Comparison of ENCODE assay signal across 1 cellular context in the genomic region with DNA sequence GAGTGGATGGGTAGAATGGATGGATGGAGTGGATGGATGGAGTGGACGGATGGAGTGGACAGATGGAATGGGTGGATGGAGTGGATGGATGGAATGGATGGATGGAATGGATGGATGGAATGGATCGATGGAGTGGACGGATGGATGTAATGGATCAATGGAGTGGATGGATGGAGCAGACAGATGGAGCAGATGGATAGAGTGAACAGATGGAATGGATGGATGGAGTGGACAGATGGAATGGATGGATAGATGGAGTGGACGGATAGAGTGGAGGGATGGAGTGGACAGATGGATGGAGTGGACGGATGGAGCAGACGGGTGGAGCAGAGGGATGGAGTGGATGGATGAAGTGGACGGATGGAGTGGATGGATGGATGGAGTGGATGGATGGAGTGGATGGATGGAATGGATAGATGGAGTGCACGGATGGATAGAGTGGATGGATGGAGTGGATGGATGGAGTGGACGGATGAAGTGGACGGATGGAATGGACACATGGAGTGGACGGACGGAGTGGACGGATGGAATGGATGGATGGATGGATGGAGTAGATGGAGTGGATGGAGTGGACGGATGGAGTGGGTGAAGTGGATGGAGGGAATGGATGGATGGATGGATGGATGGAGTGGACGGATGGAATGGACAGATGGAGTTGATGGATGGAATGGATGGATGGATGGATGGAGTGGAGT.
TF ChIP-seq lines count a peak whose summit lies in the region.

No MANE protein-coding gene starts in this region.

TF ChIP-seq in H1, 55 proteins besides CTCF, POLR2A, EP300 and RAD21:
- no peak for TF ChIP-seq BACH1 (IDR thresholded peaks at IDR 0.05; ENCODE audit: low read length)
- TF ChIP-seq SIN3A (conservative IDR thresholded peaks at IDR 0.05 in 1 of 2, IDR thresholded peaks at IDR 0.05 in 1 of 2; ENCODE audit: low read depth in 1 of 2, low read length in 2 of 2): no peak
- TF ChIP-seq KDM5A (IDR thresholded peaks at IDR 0.05; ENCODE audit: low read length): no peak
- TF ChIP-seq GTF2F1 (IDR thresholded peaks at IDR 0.05; ENCODE audit: borderline replicate concordance, low read depth, low read length): no peak
- no peak for TF ChIP-seq KDM1A (IDR thresholded peaks at IDR 0.05; ENCODE audit: borderline replicate concordance, low read length)
- no peak for TF ChIP-seq NRF1 (IDR thresholded peaks at IDR 0.05; ENCODE audit: low read depth, low read length)
- TF ChIP-seq CHD1 (IDR thresholded peaks at IDR 0.05; ENCODE audit: low read depth, low read length): no peak
- no peak for TF ChIP-seq SIRT6 (IDR thresholded peaks at IDR 0.05; ENCODE audit: low read length)
- no peak for TF ChIP-seq RXRA (IDR thresholded peaks at IDR 0.05; ENCODE audit: insufficient read depth, low read depth, low read length)
- TF ChIP-seq CBX8 (IDR thresholded peaks at IDR 0.05; ENCODE audit: borderline replicate concordance, low read depth, low read length): no peak
